Comparison of ENCODE assay signal across 2 cellular contexts in genomic region chr14:25574949-25575348, GRCh38.
TF ChIP-seq lines count a peak whose summit lies in the region.

No MANE protein-coding gene starts in this region.

TF ChIP-seq in HepG2, 621 proteins besides CTCF, POLR2A, EP300 and RAD21 (continued from another document):
- TF ChIP-seq, protein P1, sequence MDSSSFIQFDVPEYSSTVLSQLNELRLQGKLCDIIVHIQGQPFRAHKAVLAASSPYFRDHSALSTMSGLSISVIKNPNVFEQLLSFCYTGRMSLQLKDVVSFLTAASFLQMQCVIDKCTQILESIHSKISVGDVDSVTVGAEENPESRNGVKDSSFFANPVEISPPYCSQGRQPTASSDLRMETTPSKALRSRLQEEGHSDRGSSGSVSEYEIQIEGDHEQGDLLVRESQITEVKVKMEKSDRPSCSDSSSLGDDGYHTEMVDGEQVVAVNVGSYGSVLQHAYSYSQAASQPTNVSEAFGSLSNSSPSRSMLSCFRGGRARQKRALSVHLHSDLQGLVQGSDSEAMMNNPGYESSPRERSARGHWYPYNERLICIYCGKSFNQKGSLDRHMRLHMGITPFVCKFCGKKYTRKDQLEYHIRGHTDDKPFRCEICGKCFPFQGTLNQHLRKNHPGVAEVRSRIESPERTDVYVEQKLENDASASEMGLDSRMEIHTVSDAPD (CRISPR knock-in tag; IDR thresholded peaks at IDR 0.05), result no peak
- TF ChIP-seq CREB1 (IDR thresholded peaks at IDR 0.05), result peak; percentile 44
- no peak for TF ChIP-seq CREB1 (CRISPR knock-in tag; IDR thresholded peaks at IDR 0.05)
- TF ChIP-seq ZNF512B (CRISPR knock-in tag; IDR thresholded peaks at IDR 0.05; ENCODE audit: borderline replicate concordance), result no peak
- no peak for TF ChIP-seq SETDB1 (CRISPR knock-in tag; IDR thresholded peaks at IDR 0.05; ENCODE audit: borderline replicate concordance)
- no peak for TF ChIP-seq CAMTA2 (CRISPR knock-in tag; IDR thresholded peaks at IDR 0.05; ENCODE audit: borderline replicate concordance)
- TF ChIP-seq MAF1 (CRISPR knock-in tag; IDR thresholded peaks at IDR 0.05; ENCODE audit: borderline replicate concordance), result no peak
- TF ChIP-seq HOXA9 (CRISPR knock-in tag; IDR thresholded peaks at IDR 0.05; ENCODE audit: borderline replicate concordance), result no peak
- TF ChIP-seq ZNF33B (CRISPR knock-in tag; IDR thresholded peaks at IDR 0.05), result no peak
- TF ChIP-seq ATF7 (IDR thresholded peaks at IDR 0.05), result peak; percentile 91
- TF ChIP-seq ATF7 (CRISPR knock-in tag; IDR thresholded peaks at IDR 0.05), result no peak
TF ChIP-seq in HepG2: peak in this region for 2.

TF ChIP-seq in GM23338, 12 proteins besides CTCF, POLR2A, EP300 and RAD21:
- TF ChIP-seq ETS1 (IDR thresholded peaks at IDR 0.05) (no peak), EZH2 (IDR thresholded peaks at IDR 0.05; ENCODE audit: low read depth, unreplicated experiment) (no peak), ZNF331 (CRISPR knock-in tag; IDR thresholded peaks at IDR 0.05; ENCODE audit: low read depth) (no peak), JUNB (IDR thresholded peaks at IDR 0.05; ENCODE audit: unreplicated experiment) (no peak), EZH2phosphoT487 (IDR thresholded peaks at IDR 0.05; ENCODE audit: unreplicated experiment) (no peak), ZNF114 (CRISPR knock-in tag; IDR thresholded peaks at IDR 0.05) (no peak), STAT1 (IDR thresholded peaks at IDR 0.05; ENCODE audit: unreplicated experiment) (no peak), CREB1 (CRISPR knock-in tag; IDR thresholded peaks at IDR 0.05; ENCODE audit: low read depth) (no peak), REST (IDR thresholded peaks at IDR 0.05; ENCODE audit: unreplicated experiment) (no peak), ZNF462 (CRISPR knock-in tag; IDR thresholded peaks at IDR 0.05) (no peak), POLR2AphosphoS5 (IDR thresholded peaks at IDR 0.05; ENCODE audit: low read depth) (no peak), NANOG (IDR thresholded peaks at IDR 0.05; ENCODE audit: borderline replicate concordance) (no peak)
